ENCODE assay signal across 9 cellular contexts in genomic region chr3:127473244-127474024, GRCh38.
DNase-seq lines count a peak whose midpoint lies in the region; ATAC-seq and TF ChIP-seq lines count a peak whose summit lies in the region.
"Had no signal": no experiment of that assay in that cellular context is flagged by ENCODE, and none has a peak within 500 bp of the region (broad histone marks: within the 10 kb centered on the region; RNA-seq: fewer than 3 reads in every experiment).

No MANE protein-coding gene starts in this region.

- peak; percentile 32; the same call in 1 of the 2 replicates for TF ChIP-seq CTCF in A673 (conservative IDR thresholded peaks at IDR 0.05; ENCODE audit: low read depth, low read length)
- TF ChIP-seq CTCF in GM12864 (IDR thresholded peaks at IDR 0.05; ENCODE audit: low read depth, low read length, missing control alignments): peak; percentile 50

- no peaks in the 10 kb centered on the region for H3K36me3 ChIP-seq in A673 (ENCODE audit: insufficient read depth, low read length, poor library complexity, severe bottlenecking)
- H3K36me3 ChIP-seq: adrenal gland had no signal

- CTCF ChIA-PET in A673 (lab: Charles Lee): interaction anchor here (0.6 kb wide), 1 partner anchor 480 kb away, joined by 3 read pairs; no protein-coding TSS in a partner anchor

- H3K4me3 ChIP-seq in A673 (ENCODE audit: low read depth, low read length, poor library complexity, severe bottlenecking) (no peak overlapping the region), GM12864 (ENCODE audit: low read depth, low read length) (no peak overlapping the region)
- H3K4me3 ChIP-seq: adrenal gland had no signal

- H3K9me3 ChIP-seq in A673 (ENCODE audit: low read depth, low read length, poor library complexity, severe bottlenecking): no peaks in the 10 kb centered on the region
- H3K9me3 ChIP-seq: adrenal gland had no signal

- POLR2A ChIA-PET in A673 (lab: Charles Lee; ENCODE audit: low non-redundant PET): no interaction called here

- H3K4me1 ChIP-seq in A673 (ENCODE audit: insufficient read depth, low read length, poor library complexity, severe bottlenecking): no peaks in the 10 kb centered on the region
- H3K4me1 ChIP-seq: adrenal gland had no signal

- peaks cover 6% of the 10 kb centered on the region for H3K27me3 ChIP-seq in A673 (replicated peaks; ENCODE audit: insufficient read depth, low read depth, low read length, poor library complexity)
- H3K27me3 ChIP-seq: adrenal gland had no signal

- ATAC-seq in HG03196 (IDR thresholded peaks at IDR 0.05; ENCODE audit: unreplicated experiment): no peak
- no peak for ATAC-seq in GM21515 (IDR thresholded peaks at IDR 0.05; ENCODE audit: unreplicated experiment)
- ATAC-seq in HG03378 (IDR thresholded peaks at IDR 0.05; ENCODE audit: unreplicated experiment): no peak
- no peak for ATAC-seq in activated CD4-positive, CD25-positive, alpha-beta regulatory T cell treated with anti-CD3 and anti-CD28 coated beads, Interleukin-2, amount 50 U/mL, for 24 hours

- DNase-seq in A673 (ENCODE audit: low spot score) (no peak), GM12864 (ENCODE audit: low read depth) (no peak), NCI-H345 (lab: John Stamatoyannopoulos, UW) (peak; percentile 36), glomerular visceral epithelial cell (ENCODE audit: extremely low spot score) (peak; percentile 2)
- DNase-seq: adrenal gland had no signal

- H3K27ac ChIP-seq in A673 (ENCODE audit: low read depth, low read length, poor library complexity, severe bottlenecking): no peak overlapping the region
- H3K27ac ChIP-seq: adrenal gland had no signal

- BruUV-seq in A673 (replicated peaks; lab: Mats Ljungman, UMichigan): no TSS peak

- intact Hi-C loops in A673 (cut with micrococcal nuclease; ENCODE audit: unreplicated experiment): no loop called here

Comparison
In these comparisons a context has a peak if more than half of its experiments do, and no peak if none do; other contexts are left out.
1. DNase-seq: peak in NCI-H345 (single experiment) and glomerular visceral epithelial cell (single experiment); none in A673 (single experiment) and GM12864 (single experiment).